ENCODE assay signal across 10 cellular contexts in the genomic region with DNA sequence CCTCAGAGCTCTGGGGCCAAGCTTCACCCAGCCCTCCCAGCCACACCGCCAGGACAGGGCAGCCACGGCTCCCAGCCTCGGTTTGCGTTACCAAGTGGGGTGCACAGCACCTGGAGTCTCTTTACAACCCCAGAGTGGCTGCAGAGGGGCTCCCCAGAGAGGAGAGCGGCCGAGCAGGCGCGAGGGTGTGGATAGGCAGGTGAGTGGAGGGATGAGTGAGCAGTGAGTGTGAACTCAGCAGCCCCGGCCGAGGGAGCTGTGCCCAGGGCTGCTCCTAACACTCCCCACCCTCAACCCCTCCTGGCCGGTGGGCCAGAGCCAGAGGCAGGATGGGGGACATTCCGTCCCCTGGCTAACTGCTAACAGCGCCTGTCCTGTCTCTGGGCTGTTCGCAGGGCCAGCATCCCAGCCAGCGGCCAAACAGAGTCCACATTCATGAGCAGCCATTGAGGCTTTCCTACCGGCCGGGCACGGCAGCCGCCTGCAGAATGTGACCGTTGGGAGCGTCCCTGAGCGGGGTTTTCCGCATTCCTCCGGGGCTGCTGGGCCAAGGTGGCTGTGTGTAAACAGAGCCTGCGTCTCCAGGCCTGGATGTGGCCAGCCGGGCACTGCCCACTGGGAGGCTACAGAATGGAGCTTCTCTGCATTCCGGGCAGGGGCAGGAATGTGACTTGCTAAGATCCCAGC. TPM values are rescaled to one million over a fixed set of nuclear protein-coding genes. Genes with fewer than 3 reads are reported as not detected.
DNase-seq lines count a peak whose midpoint lies in the region; ATAC-seq, FAIRE-seq and TF ChIP-seq lines count a peak whose summit lies in the region.
"Had no signal": no experiment of that assay in that cellular context is flagged by ENCODE, and none has a peak within 500 bp of the region (broad histone marks: within the 10 kb centered on the region; RNA-seq: fewer than 3 reads in every experiment).

No MANE protein-coding gene starts in this region.

- 28 to 29% methylated on average over 25 to 27 of the region's 27 CpGs for WGBS in pancreas, 2 donors

- FAIRE-seq in pancreas (lab: Jason Lieb, UNC), result no peak

- H3K36me3 ChIP-seq in adipocyte (ENCODE audit: control insufficient read depth, insufficient read depth, low read length, severe bottlenecking), result no peaks in the 10 kb centered on the region
- H3K36me3 ChIP-seq in pancreas, result no peaks in the 10 kb centered on the region

- H3K4me1 ChIP-seq in adipocyte (ENCODE audit: control insufficient read depth, insufficient read depth, low read length), result peaks cover 15% of the 10 kb centered on the region
- no peaks in the 10 kb centered on the region for H3K4me1 ChIP-seq in pancreas

- TF ChIP-seq CTCF in pancreas (IDR thresholded peaks at IDR 0.05), result no peak

- ATAC-seq in left ventricle myocardium superior (peak; percentile 38), pancreas (peak; percentile 79 to 95 (median 90)), GM19328 (IDR thresholded peaks at IDR 0.05; ENCODE audit: unreplicated experiment) (no peak), GM21447 (IDR thresholded peaks at IDR 0.05; ENCODE audit: unreplicated experiment) (no peak), HG02970 (IDR thresholded peaks at IDR 0.05; ENCODE audit: low FRiP score, unreplicated experiment) (no peak)
- ATAC-seq: stimulated activated effector memory CD8-positive, alpha-beta T cell treated with anti-CD3 and anti-CD28 coated beads, Interleukin-12 subunit alpha, Interleukin-12 subunit beta, amount 100 ng/mL, for 72 hours had no signal

- intact Hi-C loops in left ventricle myocardium superior (cut with micrococcal nuclease), result no loop called here
- intact Hi-C loops in pancreas (cut with DNase I), result no loop called here

- DNase-seq in AG20443 (ENCODE audit: low spot score) (peak; percentile 80), adipocyte (ENCODE audit: low read depth) (peak; percentile 60), left ventricle myocardium superior (peak; percentile 64), pancreas (peak; percentile 69 to 90 (median 76)), NCI-H774 (lab: John Stamatoyannopoulos, UW) (no peak)
- DNase-seq: activated naive CD4-positive, alpha-beta T cell treated with Interleukin-2 at 50 U/mL for 16 hours had no signal

- peak overlapping the region; percentile 10 for H3K9ac ChIP-seq in adipocyte (ENCODE audit: low read length)

- H3K27me3 ChIP-seq in adipocyte (replicated peaks; ENCODE audit: control insufficient read depth, insufficient read depth, low read length) (no peaks in the 10 kb centered on the region), pancreas (no peaks in the 10 kb centered on the region)

- H3K9me3 ChIP-seq in adipocyte (ENCODE audit: control insufficient read depth, low read length) (no peaks in the 10 kb centered on the region), pancreas (no peaks in the 10 kb centered on the region)

- peak overlapping the region; percentile 75 to 89 (median 80) for H3K27ac ChIP-seq in pancreas

- no peak overlapping the region for H3K4me3 ChIP-seq in adipocyte (ENCODE audit: low read length)
- H3K4me3 ChIP-seq in pancreas, result no peak overlapping the region

RNA-seq across cellular contexts. Expression of gene ZNF469, which starts 5.3 kb away (rescaled TPM):
- total RNA-seq in left ventricle myocardium superior (1.0 TPM), pancreas (1 to 10 TPM in 1 of 6 donors, under 1 TPM in 5; 0.20 to 2.0 (median 0.39) TPM)
- under 1 TPM; 0.14 to 0.34 TPM for polyA plus RNA-seq in pancreas

Comparison
In these comparisons a context has a peak if more than half of its experiments do, and no peak if none do; other contexts are left out.
1. ATAC-seq: peak in left ventricle myocardium superior (single experiment) and pancreas (4 of 4); none in GM19328 (single experiment), GM21447 (single experiment) and HG02970 (single experiment).